24 cellular contexts compared by ENCODE assay signal in the genomic region with DNA sequence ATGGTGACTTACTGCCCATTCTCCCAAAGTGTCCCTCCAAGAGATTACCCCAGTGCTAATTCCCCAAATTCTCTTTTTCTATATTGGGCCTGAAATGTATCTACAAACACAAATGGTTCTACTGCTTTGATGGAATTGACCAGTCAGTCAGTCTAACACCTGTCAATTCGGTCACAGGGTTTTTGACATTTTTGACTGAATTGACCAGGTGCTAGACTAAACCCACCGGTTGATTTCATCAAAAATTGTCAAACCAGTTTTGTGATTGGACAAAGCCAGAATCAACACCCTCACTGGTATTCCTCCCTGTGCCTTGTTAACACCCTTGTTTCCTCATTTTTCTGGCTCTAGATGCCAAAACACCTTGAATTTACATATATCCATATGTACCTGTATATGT.
"Had no signal": no experiment of that assay in that cellular context is flagged by ENCODE, and none has a peak within 500 bp of the region (broad histone marks: within the 10 kb centered on the region; RNA-seq: fewer than 3 reads in every experiment).

No MANE protein-coding gene starts in this region.

- ATAC-seq: heart right ventricle, left cardiac atrium, left lung, natural killer cell had no signal

- H3K4me3 ChIP-seq: coronary artery, esophagus squamous epithelium, heart right ventricle, left lung, prostate gland, right atrium auricular region, sigmoid colon, skin epidermis, stomach, thyroid gland had no signal

- H3K36me3 ChIP-seq: esophagus squamous epithelium, heart right ventricle, left lung, neutrophil, prostate gland, right atrium auricular region, sigmoid colon, stomach, thyroid gland had no signal

- H3K9ac ChIP-seq: parathyroid adenoma had no signal

- H3K79me2 ChIP-seq: parathyroid adenoma had no signal

- H3K4me1 ChIP-seq: esophagus squamous epithelium, left lung, parathyroid adenoma, prostate gland, sigmoid colon, thyroid gland had no signal

- H3K9me3 ChIP-seq: esophagus squamous epithelium, heart right ventricle, left lung, neutrophil, prostate gland, right atrium auricular region, sigmoid colon, thyroid gland had no signal

- H3K27ac ChIP-seq: coronary artery, esophagus squamous epithelium, heart right ventricle, left lung, neutrophil, parathyroid adenoma, prostate gland, right atrium auricular region, sigmoid colon, stomach, thyroid gland had no signal

- DNase-seq: effector memory CD4-positive, alpha-beta T cell; erythroblast; esophagus squamous epithelium; glutamatergic neuron; heart right ventricle; hippocampal formation; left cardiac atrium; left lung; mesendoderm; midbrain; natural killer cell; sigmoid colon; stimulated activated CD4-positive, alpha-beta T cell treated with anti-CD3 and anti-CD28 coated beads, Interleukin-1b, Interleukin-23, amount 100 ng/mL, for 48 hours; stimulated activated CD4-positive, alpha-beta T cell treated with anti-CD3 and anti-CD28 coated beads, Interleukin-4, amount 100 ng/mL, for 1 hour; stimulated activated CD8-positive, alpha-beta memory T cell treated with anti-CD3 and anti-CD28 coated beads, Interleukin-4, amount 100 ng/mL, for 48 hours; stimulated activated naive CD4-positive, alpha-beta T cell treated with Interleukin-2 at 50 U/mL for 16 hours; stomach; thyroid gland had no signal

- H3K27me3 ChIP-seq: esophagus squamous epithelium, heart right ventricle, left lung, neutrophil, right atrium auricular region, sigmoid colon, stomach, thyroid gland had no signal

- H2AFZ ChIP-seq: parathyroid adenoma had no signal
